Comparison of ENCODE assay signal across 9 cellular contexts in the genomic region with DNA sequence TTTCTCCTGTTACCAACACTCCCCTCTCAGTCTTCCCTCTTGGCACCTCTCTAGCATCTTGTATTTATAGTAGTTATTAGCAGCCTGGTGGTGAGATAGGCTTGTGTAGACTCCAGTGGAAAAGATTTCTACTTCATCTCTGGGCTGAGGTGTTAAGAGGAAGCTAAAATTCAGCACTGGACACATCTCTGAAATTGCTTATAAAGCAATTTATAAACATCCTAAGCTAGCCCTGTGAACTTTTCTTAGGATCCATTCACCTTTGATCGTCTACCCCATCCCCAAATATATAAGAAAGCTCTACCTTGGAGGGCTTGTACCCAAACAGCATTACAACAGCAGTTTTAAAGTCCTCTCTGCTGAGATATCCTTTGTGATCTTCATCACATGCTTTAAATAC. TPM values are rescaled to one million over a fixed set of nuclear protein-coding genes. Genes with fewer than 3 reads are reported as not detected.
A peak's percentile ranks its signal among the peaks of the same experiment; 100 is the strongest.
DNase-seq lines count a peak whose midpoint lies in the region; ATAC-seq and TF ChIP-seq lines count a peak whose summit lies in the region.
"Had no signal": no experiment of that assay in that cellular context is flagged by ENCODE, and none has a peak within 500 bp of the region (broad histone marks: within the 10 kb centered on the region; RNA-seq: fewer than 3 reads in every experiment).

No MANE protein-coding gene starts in this region.

- TF ChIP-seq CTCF in OCI-LY7 (conservative IDR thresholded peaks at IDR 0.05; ENCODE audit: low read length) (no peak), endothelial cell (IDR thresholded peaks at IDR 0.05; ENCODE audit: unreplicated experiment) (no peak), parathyroid adenoma (IDR thresholded peaks at IDR 0.05) (no peak), GM13976 (IDR thresholded peaks at IDR 0.05; ENCODE audit: borderline replicate concordance, control extremely low read depth, extremely low read depth, insufficient read depth, missing control alignments) (no peak)

- in situ Hi-C loops in GM13976 (cut with MboI; ENCODE audit: low sequenced_read_pairs, unreplicated experiment): no loop called here

- no peak for DNase-seq in T-helper 2 cell treated with Interferon-gamma antibody and Interleukin-4, amounts not matched to agents 5 μg/mL and 100 μg/mL, for 36 hours (ENCODE audit: low spot score)
- no peak for DNase-seq in T-helper 2 cell
- DNase-seq in OCI-LY7 (ENCODE audit: low spot score): no peak
- no peak for DNase-seq in endothelial cell (ENCODE audit: low spot score)
- no peak for DNase-seq in GM13976 (ENCODE audit: low spot score)
- no peak for DNase-seq in NCI-H2029 treated with DMSO at 0.1 percent for 48 hours (lab: John Stamatoyannopoulos, UW)
- DNase-seq: NCI-H1105 had no signal

- H3K27me3 ChIP-seq in parathyroid adenoma (ENCODE audit: control insufficient read depth, insufficient read depth, low read length): no peaks in the 10 kb centered on the region

- peaks cover 4% of the 10 kb centered on the region for H3K9me3 Mint-ChIP-seq in T-helper 2 cell treated with Interferon-gamma antibody and Interleukin-4, amounts not matched to agents 5 μg/mL and 100 μg/mL, for 36 hours
- no peaks in the 10 kb centered on the region for H3K9me3 Mint-ChIP-seq in endothelial cell (ENCODE audit: unreplicated experiment)

- peak overlapping the region; percentile 97 for H3K4me3 Mint-ChIP-seq in T-helper 2 cell treated with Interferon-gamma antibody and Interleukin-4, amounts not matched to agents 5 μg/mL and 100 μg/mL, for 36 hours
- H3K4me3 Mint-ChIP-seq in endothelial cell (ENCODE audit: unreplicated experiment): peak overlapping the region; percentile 97

- H3K4me1 Mint-ChIP-seq in T-helper 2 cell treated with Interferon-gamma antibody and Interleukin-4, amounts not matched to agents 5 μg/mL and 100 μg/mL, for 36 hours (ENCODE audit: low read depth): peaks cover 36% of the 10 kb centered on the region
- H3K4me1 Mint-ChIP-seq in endothelial cell (ENCODE audit: unreplicated experiment): peaks cover 38% of the 10 kb centered on the region

- H3K36me3 ChIP-seq in OCI-LY7 (ENCODE audit: insufficient read depth, low read length) (peaks cover 46% of the 10 kb centered on the region), parathyroid adenoma (ENCODE audit: control insufficient read depth, insufficient read depth, low read length) (no peaks in the 10 kb centered on the region)

- H3K4me3 ChIP-seq in OCI-LY7 (ENCODE audit: low read depth, low read length, poor library complexity, severe bottlenecking) (peak overlapping the region; percentile 76), parathyroid adenoma (ENCODE audit: low read depth, low read length) (no peak overlapping the region)

- POLR2A ChIA-PET in OCI-LY7 (lab: Charles Lee): no interaction called here

- no peak overlapping the region for H3K27ac Mint-ChIP-seq in T-helper 2 cell treated with Interferon-gamma antibody and Interleukin-4, amounts not matched to agents 5 μg/mL and 100 μg/mL, for 36 hours
- H3K27ac Mint-ChIP-seq in endothelial cell (ENCODE audit: unreplicated experiment): peak overlapping the region; percentile 99

- no peaks in the 10 kb centered on the region for H3K9me2 ChIP-seq in OCI-LY7 (ENCODE audit: insufficient read depth, low read length)

- H3K27ac ChIP-seq in OCI-LY7 (ENCODE audit: low read depth, low read length, poor library complexity, severe bottlenecking): peak overlapping the region; percentile 73
- no peak overlapping the region for H3K27ac ChIP-seq in parathyroid adenoma

- no peak overlapping the region for H3K9ac ChIP-seq in parathyroid adenoma

- TSS peak; percentile 72 for BruUV-seq in OCI-LY7 (replicated peaks; lab: Mats Ljungman, UMichigan)

- peaks cover 28% of the 10 kb centered on the region for H3K36me3 Mint-ChIP-seq in T-helper 2 cell treated with Interferon-gamma antibody and Interleukin-4, amounts not matched to agents 5 μg/mL and 100 μg/mL, for 36 hours (ENCODE audit: low read depth)
- peaks cover 31% of the 10 kb centered on the region for H3K36me3 Mint-ChIP-seq in endothelial cell (ENCODE audit: low read depth, unreplicated experiment)

- H3K79me2 ChIP-seq in OCI-LY7 (ENCODE audit: insufficient read depth, low read depth, low read length) (peaks cover 27% of the 10 kb centered on the region), parathyroid adenoma (no peaks in the 10 kb centered on the region)

- H3K4me2 ChIP-seq in OCI-LY7 (ENCODE audit: low read length) (peak overlapping the region; percentile 79), parathyroid adenoma (ENCODE audit: low read length) (peak overlapping the region; percentile 93)

- H2AFZ ChIP-seq in OCI-LY7 (ENCODE audit: low read length): peak overlapping the region; percentile 68; the same call in 1 of the 2 replicates
- H2AFZ ChIP-seq in parathyroid adenoma: no peak overlapping the region

- intact Hi-C loops in OCI-LY7 (cut with micrococcal nuclease; ENCODE audit: unreplicated experiment): loop anchor here (10.0 kb wide), 1 partner anchor 519 kb away; no protein-coding TSS in a partner anchor

- H3K9me3 ChIP-seq in OCI-LY7 (ENCODE audit: low read length) (peaks cover 18% of the 10 kb centered on the region), parathyroid adenoma (ENCODE audit: control insufficient read depth, low read length) (no peaks in the 10 kb centered on the region)

- no peak for ATAC-seq in GM18909 (IDR thresholded peaks at IDR 0.05; ENCODE audit: poor library complexity, unreplicated experiment)

- H3K4me1 ChIP-seq in OCI-LY7 (ENCODE audit: insufficient read depth, low read length, poor library complexity, severe bottlenecking) (peaks cover 26% of the 10 kb centered on the region), parathyroid adenoma (peaks cover 13% of the 10 kb centered on the region)

- CTCF ChIA-PET in OCI-LY7 (lab: Charles Lee; ENCODE audit: unreplicated experiment): no interaction called here

- H3K27me3 Mint-ChIP-seq in T-helper 2 cell treated with Interferon-gamma antibody and Interleukin-4, amounts not matched to agents 5 μg/mL and 100 μg/mL, for 36 hours (ENCODE audit: low read depth): no peaks in the 10 kb centered on the region
- H3K27me3 Mint-ChIP-seq in endothelial cell (ENCODE audit: unreplicated experiment): peaks cover 11% of the 10 kb centered on the region

- H4K20me1 ChIP-seq in OCI-LY7 (ENCODE audit: insufficient read depth, low read length): no peaks in the 10 kb centered on the region

RNA-seq across cellular contexts. Expression of a gene that starts 0.9 kb away (rescaled TPM):
- total RNA-seq in OCI-LY7 (2014; rRNA removed; shearing (Covaris generic)): 9.3 and 10.7 TPM in 2 replicates
- total RNA-seq in OCI-LY7 (2022): 26.6 and 29.5 TPM in 2 replicates
- 15.2 TPM for total RNA-seq in endothelial cell (ENCODE audit: unreplicated experiment)

RNA-seq across cellular contexts. Expression of a gene that starts 2.1 kb away (rescaled TPM):
- 65.9 and 67.2 TPM in 2 replicates for total RNA-seq in OCI-LY7 (2014; rRNA removed; shearing (Covaris generic))
- total RNA-seq in OCI-LY7 (2022): 71.1 and 75.3 TPM in 2 replicates
- total RNA-seq in endothelial cell (ENCODE audit: unreplicated experiment): 34.9 TPM
